In genomic region chr20:39877792-39878191, GRCh38 we compare ENCODE assay signal across 28 cellular contexts.
DNase-seq lines count a peak whose midpoint lies in the region; ATAC-seq, FAIRE-seq and TF ChIP-seq lines count a peak whose summit lies in the region.
"Had no signal": no experiment of that assay in that cellular context is flagged by ENCODE, and none has a peak within 500 bp of the region (broad histone marks: within the 10 kb centered on the region; RNA-seq: fewer than 3 reads in every experiment).

No MANE protein-coding gene starts in this region.

- H3K9ac ChIP-seq in SK-N-SH = no peak overlapping the region

- H3K4me3 ChIP-seq in SK-N-SH (ENCODE audit: low read depth in 2 of 2, low read length in 1 of 2) = no peak overlapping the region
- H3K4me3 ChIP-seq: left lung, spleen, vagina had no signal

- no peaks in the 10 kb centered on the region for H3K9me2 ChIP-seq in SK-N-SH

- TF ChIP-seq CTCF in SK-N-SH (IDR thresholded peaks at IDR 0.05) = no peak

- peak overlapping the region; percentile 50; the same call in 1 of the 2 replicates for H3K4me2 ChIP-seq in SK-N-SH

- TF ChIP-seq RAD21 in SK-N-SH (IDR thresholded peaks at IDR 0.05; ENCODE audit: low read length) = no peak

- H3K79me2 ChIP-seq in SK-N-SH (ENCODE audit: insufficient read depth) = no peaks in the 10 kb centered on the region

- no peaks in the 10 kb centered on the region for H4K20me1 ChIP-seq in SK-N-SH (ENCODE audit: insufficient read depth)

- no peaks in the 10 kb centered on the region for H3K27me3 ChIP-seq in SK-N-SH (ENCODE audit: insufficient read depth)
- H3K27me3 ChIP-seq: BE2C, brain microvascular endothelial cell, left lung, vagina had no signal

- H2AFZ ChIP-seq in SK-N-SH (ENCODE audit: low read depth) = no peak overlapping the region

- DNase-seq in SK-N-SH (no peak), RPMI7951 (ENCODE audit: low read depth) (peak; percentile 44), left lobe of liver (ENCODE audit: low spot score) (no peak), NCI-H2081 treated with DMSO at 0.1 percent for 48 hours (lab: John Stamatoyannopoulos, UW) (no peak), RCC 7860 (ENCODE audit: low spot score) (no peak), NCI-H1694 (lab: John Stamatoyannopoulos, UW) (no peak)
- DNase-seq: activated CD4-positive, alpha-beta T cell treated with anti-CD3 and anti-CD28 coated beads for 4 hours; activated naive CD4-positive, alpha-beta T cell treated with anti-CD3 and anti-CD28 coated beads, Interleukin-2, amount 50 U/mL, for 16 hours; BE2C; brain microvascular endothelial cell; CD8-positive, alpha-beta T cell; DMS 273 treated with DMSO at 0.1 percent for 48 hours; effector CD8-positive, alpha-beta T cell; left lung; right cardiac atrium; SIG-M5; spleen; stimulated activated CD4-positive, alpha-beta T cell treated with anti-CD3 and anti-CD28 coated beads, Interleukin-2, amount 100 ng/mL, for 48 hours; stimulated activated naive CD8-positive, alpha-beta T cell treated with anti-CD3 and anti-CD28 coated beads, Interleukin-15, amount 100 ng/mL, for 72 hours; T1000 had no signal

- no peaks in the 10 kb centered on the region for H3K9me3 ChIP-seq in SK-N-SH
- H3K9me3 ChIP-seq: BE2C, vagina had no signal

- POLR2A ChIA-PET in SK-N-SH (lab: Yijun Ruan, JAX) = no interaction called here

- CTCF ChIA-PET in SK-N-SH (lab: Yijun Ruan, JAX) = interaction anchor here (1.1 to 4.3 kb wide), 11 partner anchors 21 to 1090 kb away, joined by 3 to 30 read pairs (median 4); no protein-coding TSS in a partner anchor

- no peak for FAIRE-seq in RCC 7860 (lab: Jason Lieb, UNC)
- FAIRE-seq: GM18507, GM19239, H1 had no signal

- TF ChIP-seq EP300 in SK-N-SH (IDR thresholded peaks at IDR 0.05; ENCODE audit: borderline replicate concordance in 1 of 2, low read depth in 1 of 2, low read length in 1 of 2) = no peak

- H3K27ac ChIP-seq in SK-N-SH (ENCODE audit: low read depth in 2 of 2, low read length in 1 of 2) = peak overlapping the region in 1 of 2 experiments; percentile 24; a peak in 1 of 4 replicates
- H3K27ac ChIP-seq: brain microvascular endothelial cell, left lung, spleen, vagina, VCaP had no signal

- H3K4me1 ChIP-seq in SK-N-SH (ENCODE audit: control insufficient read depth in 1 of 2, insufficient read depth in 2 of 2, low read depth in 1 of 2, low read length in 1 of 2) = peaks cover 0 to 12% of the 10 kb centered on the region in 2 experiments; a peak in 2 of 4 replicates
- H3K4me1 ChIP-seq: BE2C, left lung had no signal

- H3F3A ChIP-seq in SK-N-SH (replicated peaks; ENCODE audit: insufficient read depth) = no peaks in the 10 kb centered on the region

- ATAC-seq in SK-N-SH treated with all-trans-retinoic acid at 6 μM for 48 hours = no peak
- ATAC-seq in left lobe of liver = peak; percentile 40
- ATAC-seq: activated T-helper 17 cell treated with anti-CD3 and anti-CD28 coated beads, Interleukin-2, amount 50 U/mL, for 72 hours; CD8-positive, alpha-beta T cell; Panc1; right cardiac atrium; stimulated activated naive CD8-positive, alpha-beta T cell treated with anti-CD3 and anti-CD28 coated beads, Interleukin-15, amount 100 ng/mL, for 72 hours had no signal

- 43% methylated on average over 2 of the region's 2 CpGs for WGBS in SK-N-SH (ENCODE audit: low lambda C conversion rate)

- no peaks in the 10 kb centered on the region for H3K36me3 ChIP-seq in SK-N-SH (replicated peaks in 1 of 2; ENCODE audit: control insufficient read depth in 1 of 2, insufficient read depth in 2 of 2, low read length in 1 of 2)
- H3K36me3 ChIP-seq: BE2C, brain microvascular endothelial cell, left lung, spleen, vagina had no signal

TF ChIP-seq in SK-N-SH, 30 proteins besides CTCF, POLR2A, EP300 and RAD21:
- no peak for TF ChIP-seq NFIC (IDR thresholded peaks at IDR 0.05; ENCODE audit: borderline replicate concordance)
- TF ChIP-seq MAX (IDR thresholded peaks at IDR 0.05; ENCODE audit: low read depth) = no peak
- no peak for TF ChIP-seq RXRA (IDR thresholded peaks at IDR 0.05; ENCODE audit: borderline replicate concordance, low read depth)
- TF ChIP-seq FOXM1 (IDR thresholded peaks at IDR 0.05; ENCODE audit: low read depth) = no peak
- no peak for TF ChIP-seq CHD2 (IDR thresholded peaks at IDR 0.05; ENCODE audit: low read length, partially characterized antibody)
- no peak for TF ChIP-seq NRF1 (IDR thresholded peaks at IDR 0.05; ENCODE audit: low read depth, low read length)
- TF ChIP-seq GATA2 (CRISPR knock-in tag; IDR thresholded peaks at IDR 0.05) = no peak
- no peak for TF ChIP-seq POLR2AphosphoS5 (IDR thresholded peaks at IDR 0.05; ENCODE audit: low read depth, low read length)

TF ChIP-seq in SK-N-SH treated with all-trans-retinoic acid at 6 μM for 48 hours, 23 proteins besides CTCF, POLR2A, EP300 and RAD21 (continues in another document):
- TF ChIP-seq PATZ1 (CRISPR knock-in tag; IDR thresholded peaks at IDR 0.05; ENCODE audit: borderline replicate concordance) = no peak
- no peak for TF ChIP-seq BACH2 (CRISPR knock-in tag; IDR thresholded peaks at IDR 0.05; ENCODE audit: borderline replicate concordance)
- TF ChIP-seq TCF4 (CRISPR knock-in tag; IDR thresholded peaks at IDR 0.05; ENCODE audit: borderline replicate concordance) = no peak
- no peak for TF ChIP-seq TSHZ2 (CRISPR knock-in tag; IDR thresholded peaks at IDR 0.05)
- no peak for TF ChIP-seq TOX (CRISPR knock-in tag; IDR thresholded peaks at IDR 0.05; ENCODE audit: borderline replicate concordance)
- TF ChIP-seq OSR1 (CRISPR knock-in tag; IDR thresholded peaks at IDR 0.05) = no peak
- TF ChIP-seq POU6F1 (CRISPR knock-in tag; IDR thresholded peaks at IDR 0.05; ENCODE audit: borderline replicate concordance, low read depth) = no peak
- no peak for TF ChIP-seq ESRRG (CRISPR knock-in tag; IDR thresholded peaks at IDR 0.05)
- no peak for TF ChIP-seq ISL1 (CRISPR knock-in tag; IDR thresholded peaks at IDR 0.05)
- TF ChIP-seq ARNTL (CRISPR knock-in tag; IDR thresholded peaks at IDR 0.05; ENCODE audit: borderline replicate concordance, low read depth) = no peak
- TF ChIP-seq CREB5 (CRISPR knock-in tag; IDR thresholded peaks at IDR 0.05; ENCODE audit: low read depth) = no peak
